Comparison of ENCODE assay signal across 8 cellular contexts in the genomic region with DNA sequence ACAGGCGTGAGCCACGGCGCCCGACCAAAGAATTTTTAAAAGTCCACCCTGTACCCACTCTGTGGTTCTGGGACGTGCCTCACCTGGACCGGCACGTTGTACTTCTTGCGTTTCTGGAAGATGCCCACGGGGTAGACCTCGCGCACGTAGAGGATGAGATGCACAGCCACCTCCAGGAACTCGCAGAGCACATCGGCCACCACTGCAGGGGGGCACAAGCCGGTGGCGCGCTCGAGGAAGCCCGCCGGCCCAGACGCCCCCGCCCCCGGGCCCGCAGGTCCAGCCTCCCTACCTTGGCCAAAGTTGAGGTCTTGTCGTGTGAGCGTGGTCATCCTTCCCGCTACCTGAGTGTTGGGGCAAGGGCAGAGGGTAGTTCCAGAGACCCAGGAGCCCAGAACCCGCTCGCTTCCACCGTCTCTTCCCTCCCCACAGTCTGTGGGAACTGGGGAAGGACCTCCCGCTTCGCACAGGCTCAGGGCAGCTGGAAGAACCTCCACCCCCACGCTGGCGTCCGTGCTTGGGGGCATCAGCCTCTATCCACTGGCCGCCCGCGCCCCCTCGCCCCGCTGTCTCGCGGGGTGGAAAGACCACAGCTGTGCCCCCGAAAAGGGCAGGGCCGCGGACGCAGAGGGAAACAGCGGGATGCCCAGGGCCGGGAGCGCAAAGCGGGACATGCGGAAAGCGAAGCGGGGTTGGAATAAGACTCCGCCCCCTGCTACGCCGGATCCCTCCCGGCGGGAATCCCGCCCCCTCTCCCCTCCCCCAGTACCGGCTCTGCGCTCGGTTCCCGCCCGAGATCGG. TPM values are rescaled to one million over a fixed set of nuclear protein-coding genes. Genes with fewer than 3 reads are reported as not detected.
A peak's percentile ranks its signal among the peaks of the same experiment; 100 is the strongest.
DNase-seq lines count a peak whose midpoint lies in the region; ATAC-seq and TF ChIP-seq lines count a peak whose summit lies in the region.

No MANE protein-coding gene starts in this region.

- no peaks in the 10 kb centered on the region for H3K27me3 ChIP-seq in DND-41 (ENCODE audit: insufficient read depth, low read length, poor library complexity)
- peaks cover 6% of the 10 kb centered on the region for H3K27me3 ChIP-seq in kidney epithelial cell (ENCODE audit: control insufficient read depth, insufficient read depth, low read length)
- peaks cover 0 to 9% (median 0%) of the 10 kb centered on the region in 3 donors for H3K27me3 ChIP-seq in stomach

- peaks cover 41% of the 10 kb centered on the region for H3K36me3 ChIP-seq in DND-41 (ENCODE audit: insufficient read depth, low read length)
- peaks cover 2% of the 10 kb centered on the region for H3K36me3 ChIP-seq in kidney epithelial cell (ENCODE audit: control insufficient read depth, insufficient read depth, low read length)
- H3K36me3 ChIP-seq in stomach: peaks cover 14 to 23% (median 22%) of the 10 kb centered on the region in 4 donors

- H3K9ac ChIP-seq in DND-41 (ENCODE audit: low read depth, low read length): peak overlapping the region; percentile 99

- peak overlapping the region; percentile 87 for H3K4me2 ChIP-seq in DND-41 (ENCODE audit: insufficient read depth, low read length)

- TF ChIP-seq EP300 in stomach (IDR thresholded peaks at IDR 0.05): no peak

- peak; percentile 33 for DNase-seq in DND-41
- peak; percentile 52 for DNase-seq in HuH-7 (ENCODE audit: low spot score)
- no peak for DNase-seq in astrocyte of the spinal cord (ENCODE audit: low read depth, low spot score)
- no peak for DNase-seq in kidney epithelial cell (ENCODE audit: low read depth)
- no peak for DNase-seq in stomach
- no peak for DNase-seq in superior temporal gyrus (ENCODE audit: extremely low spot score)
- DNase-seq in DMS153 (lab: John Stamatoyannopoulos, UW): no peak

- H3K27ac ChIP-seq in DND-41 (ENCODE audit: low read length): peak overlapping the region; percentile 93
- peak overlapping the region; percentile 78 to 92 (median 90) for H3K27ac ChIP-seq in stomach

- TF ChIP-seq POLR2A in stomach (IDR thresholded peaks at IDR 0.05): peak in 1 of 4 donors; percentile 52

- peak; percentile 20 for ATAC-seq in DND-41 (ENCODE audit: insufficient read depth, low read depth)
- ATAC-seq in GM21447 (IDR thresholded peaks at IDR 0.05; ENCODE audit: unreplicated experiment): peak; percentile 24

- in situ Hi-C loops in astrocyte of the spinal cord (cut with HindIII; ENCODE audit: low sequenced_read_pairs): no loop called here

- peaks cover 26% of the 10 kb centered on the region for H4K20me1 ChIP-seq in DND-41 (ENCODE audit: insufficient read depth, low read length)

- peaks cover 31% of the 10 kb centered on the region for H3K79me2 ChIP-seq in DND-41 (ENCODE audit: insufficient read depth, low read length)

- TF ChIP-seq CTCF in DND-41 (IDR thresholded peaks at IDR 0.05; ENCODE audit: borderline replicate concordance, extremely low read depth, low read length, poor library complexity, severe bottlenecking) (no peak), astrocyte of the spinal cord (IDR thresholded peaks at IDR 0.05; ENCODE audit: low read depth, low read length) (no peak), kidney epithelial cell (IDR thresholded peaks at IDR 0.05; ENCODE audit: insufficient read depth, low read length, poor library complexity, severe bottlenecking) (no peak), stomach (IDR thresholded peaks at IDR 0.05) (no peak)

- intact Hi-C loops in stomach (cut with DNase I; ENCODE audit: low total_unique reads): no loop called here

- H3K9me3 ChIP-seq in DND-41 (ENCODE audit: insufficient read depth, low read length, severe bottlenecking) (no peaks in the 10 kb centered on the region), stomach (no peaks in the 10 kb centered on the region)

- peak overlapping the region; percentile 88 for H2AFZ ChIP-seq in DND-41 (ENCODE audit: low read depth, low read length)

- H3K4me1 ChIP-seq in DND-41 (ENCODE audit: insufficient read depth, low read length) (peaks cover 40% of the 10 kb centered on the region), stomach (peaks cover 5 to 33% (median 21%) of the 10 kb centered on the region in 4 donors)

- peak overlapping the region; percentile 77 to 96 for H3K4me3 ChIP-seq in DND-41 (ENCODE audit: low read depth in 1 of 2, low read length in 2 of 2)
- peak overlapping the region; percentile 84 for H3K4me3 ChIP-seq in astrocyte of the spinal cord (ENCODE audit: low read depth, low read length)
- peak overlapping the region; percentile 93 for H3K4me3 ChIP-seq in kidney epithelial cell (ENCODE audit: low read depth, low read length)
- peak overlapping the region; percentile 76 to 94 (median 92) for H3K4me3 ChIP-seq in stomach

- 5 to 8% (median 6%) methylated on average over 32 to 65 of the region's 65 CpGs for WGBS in stomach, 5 donors

RNA-seq across cellular contexts. Expression of a gene that starts 0.5 kb away (rescaled TPM):
- 89.5 and 96.6 TPM in 2 replicates for total RNA-seq in kidney epithelial cell
- 10 to 100 TPM in 3 of 5 donors, 1 to 10 TPM in 2; 7.2 to 23.9 (median 14.3) TPM for total RNA-seq in stomach
- polyA plus RNA-seq in stomach: 10 to 100 TPM; 45.6 to 54.4 (median 47.3) TPM

RNA-seq across cellular contexts. Expression of a gene that starts 11.0 kb away (rescaled TPM):
- total RNA-seq in kidney epithelial cell: 2.8 and 4.5 TPM in 2 replicates
- under 1 TPM in 1 of 5 donors, not detected in 4; 0.18 TPM for total RNA-seq in stomach
- under 1 TPM in 2 of 3 donors, not detected in 1; 0.03 to 0.06 TPM for polyA plus RNA-seq in stomach

RNA-seq across cellular contexts. Expression of a gene that starts 16.5 kb away (rescaled TPM):
- 14.0 and 14.1 TPM in 2 replicates for total RNA-seq in kidney epithelial cell
- total RNA-seq in stomach: 1 to 10 TPM in 4 of 5 donors, not detected in 1; 1.2 to 9.1 (median 7.1) TPM
- 10 to 100 TPM; 14.1 to 15.7 (median 15.0) TPM for polyA plus RNA-seq in stomach

RNA-seq across cellular contexts. Expression of a gene that starts 25.8 kb away (rescaled TPM):
- total RNA-seq in kidney epithelial cell (14.4 and 23.6 TPM in 2 replicates), stomach (10 to 100 TPM in 2 of 5 donors, 1 to 10 TPM in 3; 3.6 to 54.8 (median 9.0) TPM)
- 10 to 100 TPM in 2 of 3 donors, 1 to 10 TPM in 1; 7.6 to 22.7 (median 17.0) TPM for polyA plus RNA-seq in stomach

RNA-seq across cellular contexts. Expression of a gene that starts 26.2 kb away (rescaled TPM):
- total RNA-seq in kidney epithelial cell (0.55 and 3.0 TPM in 2 replicates), stomach (10 to 100 TPM in 1 of 5 donors, 1 to 10 TPM in 2, not detected in 2; 2.5 to 12.5 (median 5.0) TPM)
- polyA plus RNA-seq in stomach: 10 to 100 TPM in 2 of 3 donors, 1 to 10 TPM in 1; 5.5 to 16.7 (median 15.4) TPM

Comparison
In these comparisons a context has a peak if more than half of its experiments do, and no peak if none do; other contexts are left out.
1. DNase-seq: peak in DND-41 (single experiment) and HuH-7 (single experiment); none in astrocyte of the spinal cord (single experiment), kidney epithelial cell (single experiment), stomach (single experiment), superior temporal gyrus (single experiment) and DMS153 (single experiment).
2. Peak in every context shown above with its lines, with median percentiles within 50 percentile points of each other: H3K4me3 ChIP-seq.